ENCODE assay signal across 6 cellular contexts in genomic region chr6:114313816-114314215, GRCh38. TPM values are rescaled to one million over a fixed set of nuclear protein-coding genes. Genes with fewer than 3 reads are reported as not detected.
"Had no signal": no experiment of that assay in that cellular context is flagged by ENCODE, and none has a peak within 500 bp of the region (broad histone marks: within the 10 kb centered on the region; RNA-seq: fewer than 3 reads in every experiment).

No MANE protein-coding gene starts in this region.

RNA-seq across cellular contexts. Expression of gene HS3ST5, which starts 29.0 kb away (rescaled TPM):
- total RNA-seq: subcutaneous adipose tissue, suprapubic skin, thoracic aorta, thyroid gland, upper lobe of right lung, vagina had no signal
